ENCODE assay signal across 12 cellular contexts in the genomic region with DNA sequence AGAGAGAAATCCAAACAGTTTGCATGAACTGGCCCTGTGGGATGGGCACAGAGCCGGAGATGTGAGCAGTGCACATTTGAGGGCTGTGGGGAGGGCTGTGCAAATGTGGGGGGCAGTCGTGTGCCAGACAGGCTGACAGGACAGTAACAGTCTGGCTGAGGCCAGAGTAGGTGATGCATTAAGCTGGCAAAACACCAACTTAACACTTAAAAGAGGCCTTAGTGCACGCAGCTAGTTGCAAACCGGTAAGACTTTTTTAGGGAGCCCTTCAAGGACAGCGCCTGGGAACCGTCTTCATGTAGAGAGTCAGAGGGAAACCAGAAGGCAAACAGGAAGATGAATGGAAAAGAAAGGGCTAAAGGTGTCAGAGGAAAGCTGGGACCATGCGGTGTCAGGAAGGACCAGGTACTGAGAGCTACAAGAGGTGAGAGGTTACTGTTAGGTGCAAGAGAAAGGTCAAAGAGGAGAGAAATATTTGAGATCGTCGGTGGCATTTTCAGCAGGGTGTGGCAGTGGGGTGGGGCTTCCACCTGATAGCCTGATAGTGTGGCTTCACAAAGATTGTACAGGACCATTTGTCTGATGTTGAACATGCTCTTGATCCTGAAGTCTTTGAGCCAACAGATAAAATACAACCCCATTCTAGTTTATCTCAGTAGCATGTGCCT. TPM values are rescaled to one million over a fixed set of nuclear protein-coding genes. Genes with fewer than 3 reads are reported as not detected.
DNase-seq lines count a peak whose midpoint lies in the region; ATAC-seq and TF ChIP-seq lines count a peak whose summit lies in the region.
"Had no signal": no experiment of that assay in that cellular context is flagged by ENCODE, and none has a peak within 500 bp of the region (broad histone marks: within the 10 kb centered on the region; RNA-seq: fewer than 3 reads in every experiment).

No MANE protein-coding gene starts in this region.

- BruUV-seq in Calu3 (replicated peaks; lab: Mats Ljungman, UMichigan) = no TSS peak

- H3K36me3 Mint-ChIP-seq in Calu3 (ENCODE audit: insufficient read depth, unreplicated experiment) (no peaks in the 10 kb centered on the region), osteocyte (ENCODE audit: unreplicated experiment) (no peaks in the 10 kb centered on the region)
- H3K36me3 Mint-ChIP-seq in activated CD4-positive, alpha-beta T cell treated with anti-CD3 and anti-CD28 coated beads for 36 hours (ENCODE audit: low read depth) = no peaks in the 10 kb centered on the region
- H3K36me3 Mint-ChIP-seq: CD8-positive, alpha-beta T cell had no signal

- CTCF ChIA-PET in Calu3 (lab: Charles Lee) (interaction anchor here (1.1 kb wide), 1 partner anchor 11 kb away, joined by 4 read pairs; no protein-coding TSS in a partner anchor), RWPE1 (lab: Yijun Ruan, JAX) (interaction anchor here (0.6 to 0.9 kb wide), 2 partner anchors 15 to 73 kb away, joined by 3 read pairs; no protein-coding TSS in a partner anchor), HEK293T (lab: Yijun Ruan, JAX) (interaction anchor here (0.7 kb wide), 1 partner anchor 30 kb away, joined by 5 read pairs; no protein-coding TSS in a partner anchor)
- CTCF ChIA-PET in activated CD4-positive, alpha-beta T cell treated with anti-CD3 and anti-CD28 coated beads for 36 hours (lab: Charles Lee) = interaction anchor here (0.6 to 2.0 kb wide), 3 partner anchors 9 to 15 kb away, joined by 3 to 7 read pairs (median 3); no protein-coding TSS in a partner anchor

- intact Hi-C loops in Calu3 (cut with micrococcal nuclease; ENCODE audit: unreplicated experiment) = loop anchor here (1.0 kb wide), 1 partner anchor 25 kb away; no protein-coding TSS in a partner anchor
- intact Hi-C loops in activated CD4-positive, alpha-beta T cell treated with anti-CD3 and anti-CD28 coated beads for 36 hours (cut with DNase I, micrococcal nuclease) = no loop called here

- H3K27ac Mint-ChIP-seq in Calu3 (ENCODE audit: unreplicated experiment) = peak overlapping the region; percentile 1
- H3K27ac Mint-ChIP-seq in osteocyte (ENCODE audit: unreplicated experiment) = no peak overlapping the region
- no peak overlapping the region for H3K27ac Mint-ChIP-seq in activated CD4-positive, alpha-beta T cell treated with anti-CD3 and anti-CD28 coated beads for 36 hours
- H3K27ac Mint-ChIP-seq: CD8-positive, alpha-beta T cell had no signal

- DNase-seq in Calu3 (no peak), RWPE1 (ENCODE audit: low spot score) (no peak), fibroblast of the aortic adventitia (ENCODE audit: low read depth) (peak; percentile 26), osteocyte (ENCODE audit: extremely low spot score, unreplicated experiment) (peak; percentile 27), NCI-H2196 (lab: John Stamatoyannopoulos, UW; ENCODE audit: unreplicated experiment) (no peak), HEK293T (ENCODE audit: extremely low spot score) (no peak)
- DNase-seq in activated CD4-positive, alpha-beta T cell treated with anti-CD3 and anti-CD28 coated beads for 36 hours = no peak
- DNase-seq: activated CD8-positive, alpha-beta memory T cell treated with anti-CD3 and anti-CD28 coated beads, Interleukin-2, amount 50 U/mL, for 4 hours; CD8-positive, alpha-beta T cell; ovary; T-helper 1 cell had no signal

- POLR2A ChIA-PET in RWPE1 (lab: Yijun Ruan, JAX; ENCODE audit: low non-redundant PET) (interaction anchor here (0.6 to 1.5 kb wide), 2 partner anchors 12 to 73 kb away, joined by 3 to 6 read pairs; no protein-coding TSS in a partner anchor), HEK293T (lab: Yijun Ruan, JAX) (interaction anchor here (0.8 to 4.5 kb wide), 4 partner anchors 12 to 61 kb away, joined by 3 to 35 read pairs (median 7); no protein-coding TSS in a partner anchor)
- POLR2A ChIA-PET in activated CD4-positive, alpha-beta T cell treated with anti-CD3 and anti-CD28 coated beads for 36 hours (lab: Charles Lee) = interaction anchor here (0.6 kb wide), 1 partner anchor 11 kb away, joined by 11 read pairs; no protein-coding TSS in a partner anchor

- H3K27ac ChIP-seq in RWPE1 = peak overlapping the region; percentile 92

- H3K9me3 Mint-ChIP-seq in Calu3 (ENCODE audit: low read depth, unreplicated experiment) (no peaks in the 10 kb centered on the region), osteocyte (ENCODE audit: unreplicated experiment) (no peaks in the 10 kb centered on the region)
- H3K9me3 Mint-ChIP-seq in activated CD4-positive, alpha-beta T cell treated with anti-CD3 and anti-CD28 coated beads for 36 hours (ENCODE audit: low read depth) = no peaks in the 10 kb centered on the region
- H3K9me3 Mint-ChIP-seq: CD8-positive, alpha-beta T cell had no signal

- no peak for ATAC-seq in activated CD4-positive, alpha-beta T cell treated with anti-CD3 and anti-CD28 coated beads for 36 hours
- ATAC-seq in HG03025 (IDR thresholded peaks at IDR 0.05; ENCODE audit: low FRiP score, unreplicated experiment) = no peak
- ATAC-seq: CD8-positive, alpha-beta T cell had no signal

- H3K4me1 Mint-ChIP-seq in Calu3 (ENCODE audit: low read depth, unreplicated experiment) (peaks cover 19% of the 10 kb centered on the region), osteocyte (ENCODE audit: unreplicated experiment) (peaks cover 14% of the 10 kb centered on the region)
- no peaks in the 10 kb centered on the region for H3K4me1 Mint-ChIP-seq in activated CD4-positive, alpha-beta T cell treated with anti-CD3 and anti-CD28 coated beads for 36 hours

- TF ChIP-seq CTCF in Calu3 (IDR thresholded peaks at IDR 0.05; ENCODE audit: unreplicated experiment) (no peak), RWPE1 (conservative IDR thresholded peaks at IDR 0.05; ENCODE audit: low read depth) (no peak), fibroblast of the aortic adventitia (IDR thresholded peaks at IDR 0.05; ENCODE audit: insufficient read depth, low read length) (no peak), osteocyte (IDR thresholded peaks at IDR 0.05) (no peak)

- H3K27me3 Mint-ChIP-seq in Calu3 (ENCODE audit: unreplicated experiment) (no peaks in the 10 kb centered on the region), osteocyte (ENCODE audit: unreplicated experiment) (no peaks in the 10 kb centered on the region)
- H3K27me3 Mint-ChIP-seq in activated CD4-positive, alpha-beta T cell treated with anti-CD3 and anti-CD28 coated beads for 36 hours = no peaks in the 10 kb centered on the region

- H3K4me3 Mint-ChIP-seq in Calu3 (ENCODE audit: low read depth, unreplicated experiment) (peak overlapping the region; percentile 1), osteocyte (ENCODE audit: unreplicated experiment) (no peak overlapping the region)
- H3K4me3 Mint-ChIP-seq in activated CD4-positive, alpha-beta T cell treated with anti-CD3 and anti-CD28 coated beads for 36 hours = no peak overlapping the region
- H3K4me3 Mint-ChIP-seq: CD8-positive, alpha-beta T cell had no signal

- H3K4me3 ChIP-seq in fibroblast of the aortic adventitia (ENCODE audit: low read depth, low read length) = no peak overlapping the region
- H3K4me3 ChIP-seq: ovary had no signal

TF ChIP-seq in HEK293T, 16 proteins besides CTCF, POLR2A, EP300 and RAD21:
- TF ChIP-seq ARNT (IDR thresholded peaks at IDR 0.05) = no peak
- TF ChIP-seq L3MBTL2 (conservative IDR thresholded peaks at IDR 0.05) = no peak
- no peak for TF ChIP-seq FOXK2 (IDR thresholded peaks at IDR 0.05)
- TF ChIP-seq ZNF384 (IDR thresholded peaks at IDR 0.05) = no peak
- no peak for TF ChIP-seq FOXM1 (IDR thresholded peaks at IDR 0.05; ENCODE audit: borderline replicate concordance)
- TF ChIP-seq, protein P1, sequence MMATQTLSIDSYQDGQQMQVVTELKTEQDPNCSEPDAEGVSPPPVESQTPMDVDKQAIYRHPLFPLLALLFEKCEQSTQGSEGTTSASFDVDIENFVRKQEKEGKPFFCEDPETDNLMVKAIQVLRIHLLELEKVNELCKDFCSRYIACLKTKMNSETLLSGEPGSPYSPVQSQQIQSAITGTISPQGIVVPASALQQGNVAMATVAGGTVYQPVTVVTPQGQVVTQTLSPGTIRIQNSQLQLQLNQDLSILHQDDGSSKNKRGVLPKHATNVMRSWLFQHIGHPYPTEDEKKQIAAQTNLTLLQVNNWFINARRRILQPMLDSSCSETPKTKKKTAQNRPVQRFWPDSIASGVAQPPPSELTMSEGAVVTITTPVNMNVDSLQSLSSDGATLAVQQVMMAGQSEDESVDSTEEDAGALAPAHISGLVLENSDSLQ (IDR thresholded peaks at IDR 0.05) = no peak
- TF ChIP-seq CTBP1 (IDR thresholded peaks at IDR 0.05; ENCODE audit: borderline replicate concordance) = no peak
- TF ChIP-seq LEF1 (IDR thresholded peaks at IDR 0.05; ENCODE audit: borderline replicate concordance) = no peak
- no peak for TF ChIP-seq NFRKB (IDR thresholded peaks at IDR 0.05)
- no peak for TF ChIP-seq HDGF (IDR thresholded peaks at IDR 0.05; ENCODE audit: borderline replicate concordance)
- no peak for TF ChIP-seq FOXA1 (IDR thresholded peaks at IDR 0.05)
- TF ChIP-seq SUZ12 (IDR thresholded peaks at IDR 0.05) = no peak
- TF ChIP-seq TARDBP (IDR thresholded peaks at IDR 0.05) = no peak
- no peak for TF ChIP-seq SP1 (IDR thresholded peaks at IDR 0.05)
- no peak for TF ChIP-seq ELF4 (IDR thresholded peaks at IDR 0.05)
- no peak for TF ChIP-seq BHLHE40 (IDR thresholded peaks at IDR 0.05; ENCODE audit: borderline replicate concordance)

RNA-seq across cellular contexts. Expression of a gene that starts 30.0 kb away (rescaled TPM):
- total RNA-seq in Calu3 (2022) (127 and 140 TPM in 2 replicates), fibroblast of the aortic adventitia (ENCODE audit: low replicate concordance) (83.7 and 253 TPM in 2 replicates), osteocyte (89.9 and 102 TPM in 2 replicates)
- total RNA-seq in activated CD4-positive, alpha-beta T cell treated with anti-CD3 and anti-CD28 coated beads for 36 hours = 100 to 1,000 TPM; 118 to 149 TPM

Comparison
In these comparisons a context has a peak if more than half of its experiments do, and no peak if none do; other contexts are left out.
1. DNase-seq: peak in fibroblast of the aortic adventitia (single experiment) and osteocyte (single experiment); none in Calu3 (single experiment), RWPE1 (single experiment), activated CD4-positive, alpha-beta T cell treated with anti-CD3 and anti-CD28 coated beads for 36 hours (single experiment), NCI-H2196 (single experiment) and HEK293T (single experiment).